Comparison of ENCODE assay signal across 9 cellular contexts in genomic region chr7:11373546-11374142, GRCh38.
DNase-seq lines count a peak whose midpoint lies in the region; ATAC-seq and TF ChIP-seq lines count a peak whose summit lies in the region.
"Had no signal": no experiment of that assay in that cellular context is flagged by ENCODE, and none has a peak within 500 bp of the region (broad histone marks: within the 10 kb centered on the region; RNA-seq: fewer than 3 reads in every experiment).

No MANE protein-coding gene starts in this region.

- H3K4me1 ChIP-seq in stomach (peaks cover 0 to 4% (median 0%) of the 10 kb centered on the region in 4 donors), vagina (no peaks in the 10 kb centered on the region)
- H3K4me1 ChIP-seq: SJCRH30 had no signal

- no peak for TF ChIP-seq EP300 in stomach (IDR thresholded peaks at IDR 0.05)

- no peaks in the 10 kb centered on the region for H3K9me3 ChIP-seq in stomach
- no peaks in the 10 kb centered on the region for H3K9me3 ChIP-seq in vagina
- H3K9me3 ChIP-seq: SJCRH30 had no signal

- H3K27ac ChIP-seq in stomach = no peak overlapping the region
- no peak overlapping the region for H3K27ac ChIP-seq in vagina
- H3K27ac ChIP-seq: SJCRH30 had no signal

- WGBS in stomach, 5 donors = 57 to 75% (median 65%) methylated on average over 2 of the region's 2 CpGs

- H3K4me3 ChIP-seq in stomach = no peak overlapping the region
- H3K4me3 ChIP-seq in vagina = no peak overlapping the region
- H3K4me3 ChIP-seq: SJCRH30 had no signal

- TF ChIP-seq CTCF in activated CD8-positive, alpha-beta T cell treated with anti-CD3 and anti-CD28 coated beads for 36 hours (IDR thresholded peaks at IDR 0.05) = peak; percentile 47
- TF ChIP-seq CTCF in stomach (IDR thresholded peaks at IDR 0.05) = peak in 5 of 7 experiments; percentile 16 to 38 (median 35)
- no peak for TF ChIP-seq CTCF in vagina (IDR thresholded peaks at IDR 0.05)

- H3K9me3 Mint-ChIP-seq in activated CD8-positive, alpha-beta T cell treated with anti-CD3 and anti-CD28 coated beads for 36 hours = no peaks in the 10 kb centered on the region
- no peaks in the 10 kb centered on the region for H3K9me3 Mint-ChIP-seq in activated CD8-positive, alpha-beta T cell treated with anti-CD3 and anti-CD28 coated beads, Interleukin-2, amount 10 ng/mL, durations not matched to agents 7 days and 5 days (ENCODE audit: insufficient read depth)
- no peaks in the 10 kb centered on the region for H3K9me3 Mint-ChIP-seq in activated naive CD4-positive, alpha-beta T cell treated with anti-CD3 and anti-CD28 coated beads for 36 hours

- POLR2A ChIA-PET in activated CD8-positive, alpha-beta T cell treated with anti-CD3 and anti-CD28 coated beads for 36 hours (lab: Charles Lee) = no interaction called here
- POLR2A ChIA-PET in activated CD8-positive, alpha-beta T cell treated with anti-CD3 and anti-CD28 coated beads, Interleukin-2, amount 10 ng/mL, durations not matched to agents 7 days and 5 days (lab: Charles Lee) = no interaction called here

- H3K27me3 ChIP-seq in stomach (no peaks in the 10 kb centered on the region), vagina (no peaks in the 10 kb centered on the region)
- H3K27me3 ChIP-seq: SJCRH30 had no signal

- intact Hi-C loops in activated CD8-positive, alpha-beta T cell treated with anti-CD3 and anti-CD28 coated beads for 36 hours (cut with micrococcal nuclease) = no loop called here
- intact Hi-C loops in stomach (cut with DNase I; ENCODE audit: low total_unique reads) = no loop called here
- intact Hi-C loops in activated naive CD4-positive, alpha-beta T cell treated with anti-CD3 and anti-CD28 coated beads for 36 hours (cut with micrococcal nuclease) = loop anchor here (2.0 kb wide), 1 partner anchor 949 kb away; no protein-coding TSS in a partner anchor
- intact Hi-C loops in vagina (cut with DNase I) = no loop called here
- intact Hi-C loops in left cardiac atrium (cut with DNase I) = no loop called here

- no peaks in the 10 kb centered on the region for H3K36me3 Mint-ChIP-seq in activated CD8-positive, alpha-beta T cell treated with anti-CD3 and anti-CD28 coated beads for 36 hours (ENCODE audit: low read depth)
- H3K36me3 Mint-ChIP-seq in activated CD8-positive, alpha-beta T cell treated with anti-CD3 and anti-CD28 coated beads, Interleukin-2, amount 10 ng/mL, durations not matched to agents 7 days and 5 days (ENCODE audit: low read depth) = no peaks in the 10 kb centered on the region
- no peaks in the 10 kb centered on the region for H3K36me3 Mint-ChIP-seq in activated naive CD4-positive, alpha-beta T cell treated with anti-CD3 and anti-CD28 coated beads for 36 hours (ENCODE audit: low read depth)

- CTCF ChIA-PET in activated CD8-positive, alpha-beta T cell treated with anti-CD3 and anti-CD28 coated beads for 36 hours (lab: Charles Lee) = no interaction called here
- CTCF ChIA-PET in activated CD8-positive, alpha-beta T cell treated with anti-CD3 and anti-CD28 coated beads, Interleukin-2, amount 10 ng/mL, durations not matched to agents 7 days and 5 days (lab: Charles Lee) = interaction anchor here (1.2 kb wide), 1 partner anchor 18 kb away, joined by 3 read pairs; no protein-coding TSS in a partner anchor
- CTCF ChIA-PET in activated naive CD4-positive, alpha-beta T cell treated with anti-CD3 and anti-CD28 coated beads for 36 hours (lab: Charles Lee) = interaction anchor here (0.6 kb wide), 1 partner anchor 1380 kb away, joined by 4 read pairs; no protein-coding TSS in a partner anchor

- H3K4me1 Mint-ChIP-seq in activated CD8-positive, alpha-beta T cell treated with anti-CD3 and anti-CD28 coated beads for 36 hours (ENCODE audit: low read depth) = no peaks in the 10 kb centered on the region
- no peaks in the 10 kb centered on the region for H3K4me1 Mint-ChIP-seq in activated CD8-positive, alpha-beta T cell treated with anti-CD3 and anti-CD28 coated beads, Interleukin-2, amount 10 ng/mL, durations not matched to agents 7 days and 5 days (ENCODE audit: low read depth)
- no peaks in the 10 kb centered on the region for H3K4me1 Mint-ChIP-seq in activated naive CD4-positive, alpha-beta T cell treated with anti-CD3 and anti-CD28 coated beads for 36 hours (ENCODE audit: low read depth)

- ATAC-seq in activated CD8-positive, alpha-beta T cell treated with anti-CD3 and anti-CD28 coated beads for 36 hours = no peak
- no peak for ATAC-seq in activated CD8-positive, alpha-beta T cell treated with anti-CD3 and anti-CD28 coated beads, Interleukin-2, amount 10 ng/mL, durations not matched to agents 7 days and 5 days
- no peak for ATAC-seq in left cardiac atrium

- H3K27me3 Mint-ChIP-seq in activated CD8-positive, alpha-beta T cell treated with anti-CD3 and anti-CD28 coated beads for 36 hours = peaks cover 6% of the 10 kb centered on the region
- no peaks in the 10 kb centered on the region for H3K27me3 Mint-ChIP-seq in activated CD8-positive, alpha-beta T cell treated with anti-CD3 and anti-CD28 coated beads, Interleukin-2, amount 10 ng/mL, durations not matched to agents 7 days and 5 days (ENCODE audit: low read depth)
- no peaks in the 10 kb centered on the region for H3K27me3 Mint-ChIP-seq in activated naive CD4-positive, alpha-beta T cell treated with anti-CD3 and anti-CD28 coated beads for 36 hours (ENCODE audit: low read depth)

- no peak for DNase-seq in activated CD8-positive, alpha-beta T cell treated with anti-CD3 and anti-CD28 coated beads for 36 hours
- DNase-seq in activated CD8-positive, alpha-beta T cell treated with anti-CD3 and anti-CD28 coated beads, Interleukin-2, amount 10 ng/mL, durations not matched to agents 7 days and 5 days = no peak
- peak; percentile 15 for DNase-seq in NCI-H2171 (lab: John Stamatoyannopoulos, UW)
- peak; percentile 43 for DNase-seq in dermis blood vessel endothelial cell
- no peak for DNase-seq in stomach
- DNase-seq in activated naive CD4-positive, alpha-beta T cell treated with anti-CD3 and anti-CD28 coated beads for 36 hours = no peak
- DNase-seq in vagina (ENCODE audit: extremely low spot score in 2 of 2) = no peak
- DNase-seq in left cardiac atrium = no peak

- TF ChIP-seq POLR2A in stomach (IDR thresholded peaks at IDR 0.05) = no peak
- no peak for TF ChIP-seq POLR2A in vagina (IDR thresholded peaks at IDR 0.05)

- no peak overlapping the region for H3K4me3 Mint-ChIP-seq in activated CD8-positive, alpha-beta T cell treated with anti-CD3 and anti-CD28 coated beads for 36 hours
- no peak overlapping the region for H3K4me3 Mint-ChIP-seq in activated CD8-positive, alpha-beta T cell treated with anti-CD3 and anti-CD28 coated beads, Interleukin-2, amount 10 ng/mL, durations not matched to agents 7 days and 5 days
- no peak overlapping the region for H3K4me3 Mint-ChIP-seq in activated naive CD4-positive, alpha-beta T cell treated with anti-CD3 and anti-CD28 coated beads for 36 hours

- no peak overlapping the region for H3K27ac Mint-ChIP-seq in activated CD8-positive, alpha-beta T cell treated with anti-CD3 and anti-CD28 coated beads for 36 hours
- no peak overlapping the region for H3K27ac Mint-ChIP-seq in activated CD8-positive, alpha-beta T cell treated with anti-CD3 and anti-CD28 coated beads, Interleukin-2, amount 10 ng/mL, durations not matched to agents 7 days and 5 days
- H3K27ac Mint-ChIP-seq in activated naive CD4-positive, alpha-beta T cell treated with anti-CD3 and anti-CD28 coated beads for 36 hours = no peak overlapping the region

- H3K36me3 ChIP-seq in stomach (no peaks in the 10 kb centered on the region), vagina (no peaks in the 10 kb centered on the region)
- H3K36me3 ChIP-seq: SJCRH30 had no signal

Comparison
In these comparisons a context has a peak if more than half of its experiments do, and no peak if none do; other contexts are left out.
1. DNase-seq: peak in NCI-H2171 (single experiment) and dermis blood vessel endothelial cell (single experiment); none in activated CD8-positive, alpha-beta T cell treated with anti-CD3 and anti-CD28 coated beads for 36 hours (single experiment), activated CD8-positive, alpha-beta T cell treated with anti-CD3 and anti-CD28 coated beads, Interleukin-2, amount 10 ng/mL, durations not matched to agents 7 days and 5 days (single experiment), stomach (single experiment), activated naive CD4-positive, alpha-beta T cell treated with anti-CD3 and anti-CD28 coated beads for 36 hours (single experiment), vagina (0 of 2) and left cardiac atrium (single experiment).
2. CTCF ChIP-seq: peak in activated CD8-positive, alpha-beta T cell treated with anti-CD3 and anti-CD28 coated beads for 36 hours (single experiment) and stomach (5 of 7); none in vagina (0 of 3).